ENCODE assay signal across 30 cellular contexts in the genomic region with DNA sequence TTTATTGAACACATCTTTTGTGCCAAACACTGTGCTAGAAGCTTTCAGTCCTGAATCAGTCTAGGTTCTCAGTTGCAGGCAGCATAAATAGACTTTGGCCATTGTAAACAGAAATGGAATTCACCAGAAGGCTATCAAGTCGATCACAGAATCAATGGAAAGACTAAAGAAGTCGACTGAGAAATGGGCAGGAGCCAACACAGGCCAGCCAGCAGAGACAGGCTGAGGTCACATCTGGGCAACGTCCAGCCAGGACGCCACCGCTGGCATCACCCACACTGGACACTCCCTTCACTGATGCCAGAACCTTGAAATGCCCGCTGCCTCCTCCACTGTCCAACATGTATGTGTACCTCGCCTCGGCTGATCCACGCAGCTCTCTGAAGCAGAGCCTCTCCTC. TPM values are rescaled to one million over a fixed set of nuclear protein-coding genes. Genes with fewer than 3 reads are reported as not detected.
"Had no signal": no experiment of that assay in that cellular context is flagged by ENCODE, and none has a peak within 500 bp of the region (broad histone marks: within the 10 kb centered on the region; RNA-seq: fewer than 3 reads in every experiment).

No MANE protein-coding gene starts in this region.

- H3K27ac ChIP-seq: breast epithelium, Peyer's patch, RWPE1, SJCRH30, VCaP had no signal

- H3K36me3 ChIP-seq: breast epithelium, Peyer's patch, SJCRH30 had no signal

- H3K27me3 ChIP-seq: Peyer's patch had no signal

- H3K4me1 Mint-ChIP-seq: activated CD4-positive, alpha-beta T cell treated with anti-CD3 and anti-CD28 coated beads, Interleukin-2, amount 10 ng/mL, durations not matched to agents 7 days and 5 days; IgD-negative memory B cell had no signal

- H3K4me2 ChIP-seq: SK-N-SH had no signal

- H3K4me3 ChIP-seq: breast epithelium, Peyer's patch, SJCRH30 had no signal

- H3K36me3 Mint-ChIP-seq: activated CD4-positive, alpha-beta memory T cell treated with anti-CD3 and anti-CD28 coated beads for 36 hours; activated naive CD4-positive, alpha-beta T cell treated with anti-CD3 and anti-CD28 coated beads, Interleukin-2, amount 50 U/mL, for 72 hours; IgD-negative memory B cell had no signal

- H3K9me3 ChIP-seq: breast epithelium, Peyer's patch, SJCRH30, SK-N-SH had no signal

- H3K27ac Mint-ChIP-seq: activated CD4-positive, alpha-beta memory T cell treated with anti-CD3 and anti-CD28 coated beads for 36 hours; activated CD4-positive, alpha-beta T cell treated with anti-CD3 and anti-CD28 coated beads, Interleukin-2, amount 10 ng/mL, durations not matched to agents 7 days and 5 days; activated naive CD4-positive, alpha-beta T cell treated with anti-CD3 and anti-CD28 coated beads, Interleukin-2, amount 50 U/mL, for 72 hours; IgD-negative memory B cell had no signal

- DNase-seq: activated CD4-positive, alpha-beta memory T cell treated with anti-CD3 and anti-CD28 coated beads for 36 hours; activated CD4-positive, alpha-beta T cell treated with anti-CD3 and anti-CD28 coated beads, Interleukin-2, amount 10 ng/mL, durations not matched to agents 7 days and 5 days; activated CD4-positive, CD25-positive, alpha-beta regulatory T cell; activated CD8-positive, alpha-beta memory T cell treated with anti-CD3 and anti-CD28 coated beads for 24 hours; activated effector memory CD4-positive, alpha-beta T cell treated with anti-CD3 and anti-CD28 coated beads, Interleukin-2, amount 50 U/mL, for 16 hours; activated naive CD4-positive, alpha-beta T cell treated with Interleukin-2 at 50 U/mL for 16 hours; activated T-cell treated with anti-CD3 and anti-CD28 coated beads, Interleukin-2, amount 50 U/mL, for 4 hours; KG1; NCI-H1048; NCI-H1417; NCI-H1694; NCI-H2029; NCI-H2107; NCI-H345; NCI-H510A treated with DMSO at 0.1 percent for 48 hours; NCI-H69; NK-92 treated with Interleukin-12 subunit alpha and Interleukin-12 subunit beta, amount 100 ng/mL, for 24 hours; Peyer's patch; Right ventricle myocardium superior; SJCRH30; SK-N-SH; T-helper 1 cell had no signal

- ATAC-seq: activated naive CD4-positive, alpha-beta T cell treated with anti-CD3 and anti-CD28 coated beads, Interleukin-2, amount 50 U/mL, for 72 hours; activated T-cell treated with anti-CD3 and anti-CD28 coated beads, Interleukin-2, amount 50 U/mL, for 4 hours had no signal

- H3K4me1 ChIP-seq: breast epithelium had no signal

- H3K9ac ChIP-seq: SK-N-SH had no signal

- H3K4me3 Mint-ChIP-seq: activated CD4-positive, alpha-beta memory T cell treated with anti-CD3 and anti-CD28 coated beads for 36 hours; activated CD4-positive, alpha-beta T cell treated with anti-CD3 and anti-CD28 coated beads, Interleukin-2, amount 10 ng/mL, durations not matched to agents 7 days and 5 days; activated T-cell treated with anti-CD3 and anti-CD28 coated beads, Interleukin-2, amount 50 U/mL, for 4 hours; IgD-negative memory B cell had no signal

- H3K9me3 Mint-ChIP-seq: activated CD4-positive, alpha-beta memory T cell treated with anti-CD3 and anti-CD28 coated beads for 36 hours; activated CD4-positive, alpha-beta T cell treated with anti-CD3 and anti-CD28 coated beads, Interleukin-2, amount 10 ng/mL, durations not matched to agents 7 days and 5 days; activated naive CD4-positive, alpha-beta T cell treated with anti-CD3 and anti-CD28 coated beads, Interleukin-2, amount 50 U/mL, for 72 hours had no signal

RNA-seq across cellular contexts. Expression of a gene that starts 5.5 kb away (rescaled TPM):
- total RNA-seq: activated CD4-positive, alpha-beta memory T cell treated with anti-CD3 and anti-CD28 coated beads for 36 hours; activated CD4-positive, alpha-beta T cell treated with anti-CD3 and anti-CD28 coated beads, Interleukin-2, amount 10 ng/mL, durations not matched to agents 7 days and 5 days; activated naive CD4-positive, alpha-beta T cell treated with anti-CD3 and anti-CD28 coated beads, Interleukin-2, amount 50 U/mL, for 72 hours; activated T-cell treated with anti-CD3 and anti-CD28 coated beads, Interleukin-2, amount 50 U/mL, for 4 hours; breast epithelium; LHCN-M2; M059J; T-helper 2 cell treated with Interferon-gamma antibody and Interleukin-4, amounts not matched to agents 100 ng/mL and 5 ng/mL, for 36 hours had no signal
